ENCODE assay signal across 3 cellular contexts in genomic region chr11:124983674-124984511, GRCh38.
TF ChIP-seq lines count a peak whose summit lies in the region.

No MANE protein-coding gene starts in this region.

TF ChIP-seq in SK-N-SH, 30 proteins besides CTCF, POLR2A, EP300 and RAD21 (continued from another document and continues in another):
- TF ChIP-seq REST (IDR thresholded peaks at IDR 0.05; ENCODE audit: low read depth, low read length), result no peak
- TF ChIP-seq FOXJ3 (CRISPR knock-in tag; IDR thresholded peaks at IDR 0.05), result no peak
- TF ChIP-seq JUND (IDR thresholded peaks at IDR 0.05), result no peak
- no peak for TF ChIP-seq ZBTB33 (IDR thresholded peaks at IDR 0.05; ENCODE audit: borderline replicate concordance, low read depth)
- no peak for TF ChIP-seq USF1 (IDR thresholded peaks at IDR 0.05; ENCODE audit: borderline replicate concordance, low read depth)
- TF ChIP-seq PBX3 (IDR thresholded peaks at IDR 0.05), result no peak
- TF ChIP-seq TCF12 (IDR thresholded peaks at IDR 0.05), result no peak
- no peak for TF ChIP-seq NFIC (IDR thresholded peaks at IDR 0.05; ENCODE audit: borderline replicate concordance)
- no peak for TF ChIP-seq RXRA (IDR thresholded peaks at IDR 0.05; ENCODE audit: borderline replicate concordance, low read depth)
- TF ChIP-seq FOSL2 (IDR thresholded peaks at IDR 0.05; ENCODE audit: borderline replicate concordance, low read depth), result no peak
- TF ChIP-seq RCOR1 (IDR thresholded peaks at IDR 0.05; ENCODE audit: low read length), result no peak

TF ChIP-seq in SK-N-SH treated with all-trans-retinoic acid at 6 μM for 48 hours, 23 proteins besides CTCF, POLR2A, EP300 and RAD21 (continued from another document):
- TF ChIP-seq POU6F1 (CRISPR knock-in tag; IDR thresholded peaks at IDR 0.05; ENCODE audit: borderline replicate concordance, low read depth) (no peak), ZFP3 (CRISPR knock-in tag; IDR thresholded peaks at IDR 0.05) (no peak)
TF ChIP-seq in SK-N-SH treated with all-trans-retinoic acid at 6 μM for 48 hours: peak in this region for 0.

TF ChIP-seq in WTC11, 78 proteins besides CTCF, POLR2A, EP300 and RAD21 (continued from another document):
- TF ChIP-seq STAT6 (CRISPR knock-in tag; conservative IDR thresholded peaks at IDR 0.05; ENCODE audit: low read depth) (no peak), ERG (CRISPR knock-in tag; IDR thresholded peaks at IDR 0.05) (no peak), ZNF232 (CRISPR knock-in tag; IDR thresholded peaks at IDR 0.05) (no peak), GABPB1 (CRISPR knock-in tag; IDR thresholded peaks at IDR 0.05) (no peak), EMX1 (CRISPR knock-in tag; IDR thresholded peaks at IDR 0.05) (no peak), SP1 (CRISPR knock-in tag; conservative IDR thresholded peaks at IDR 0.05) (no peak), NFE2L1 (CRISPR knock-in tag; IDR thresholded peaks at IDR 0.05) (no peak), HMGXB4 (CRISPR knock-in tag; IDR thresholded peaks at IDR 0.05) (no peak), NR2C2 (CRISPR knock-in tag; IDR thresholded peaks at IDR 0.05) (no peak), CREB1 (CRISPR knock-in tag; IDR thresholded peaks at IDR 0.05) (no peak), NR3C1 (CRISPR knock-in tag; conservative IDR thresholded peaks at IDR 0.05; ENCODE audit: low read depth) (no peak), AR (CRISPR knock-in tag; IDR thresholded peaks at IDR 0.05) (no peak)
